Comparison of ENCODE assay signal across 24 cellular contexts in genomic region chr11:128269466-128269865, GRCh38.
"Had no signal": no experiment of that assay in that cellular context is flagged by ENCODE, and none has a peak within 500 bp of the region (broad histone marks: within the 10 kb centered on the region; RNA-seq: fewer than 3 reads in every experiment).

No MANE protein-coding gene starts in this region.

- ATAC-seq: activated T-cell treated with anti-CD3 and anti-CD28 coated beads, Interleukin-2, amount 50 U/mL, for 72 hours; effector memory CD8-positive, alpha-beta T cell; foreskin keratinocyte; left lobe of liver had no signal

- H3K4me3 Mint-ChIP-seq: activated naive CD4-positive, alpha-beta T cell treated with anti-CD3 and anti-CD28 coated beads, Interleukin-2, amount 50 U/mL, for 24 hours; activated T-cell treated with anti-CD3 and anti-CD28 coated beads, Interleukin-2, amount 50 U/mL, for 72 hours; effector memory CD8-positive, alpha-beta T cell; nephron progenitor cell had no signal

- H3K27ac ChIP-seq: foreskin keratinocyte, sigmoid colon, spleen, tibial artery, WERI-Rb-1 had no signal

- H3K9me3 Mint-ChIP-seq: activated naive CD4-positive, alpha-beta T cell treated with anti-CD3 and anti-CD28 coated beads, Interleukin-2, amount 50 U/mL, for 24 hours; effector memory CD8-positive, alpha-beta T cell; nephron progenitor cell had no signal

- FAIRE-seq: keratinocyte had no signal

- H3K27me3 ChIP-seq: foreskin keratinocyte, sigmoid colon, spleen, tibial artery had no signal

- H3K4me1 Mint-ChIP-seq: nephron progenitor cell had no signal

- H3K27ac Mint-ChIP-seq: activated naive CD4-positive, alpha-beta T cell treated with anti-CD3 and anti-CD28 coated beads, Interleukin-2, amount 50 U/mL, for 24 hours; activated T-cell treated with anti-CD3 and anti-CD28 coated beads, Interleukin-2, amount 50 U/mL, for 72 hours; nephron progenitor cell had no signal

- H3K4me3 ChIP-seq: lung, sigmoid colon, spleen, tibial artery had no signal

- H3K27me3 Mint-ChIP-seq: activated naive CD4-positive, alpha-beta T cell treated with anti-CD3 and anti-CD28 coated beads, Interleukin-2, amount 50 U/mL, for 24 hours; effector memory CD8-positive, alpha-beta T cell had no signal

- DNase-seq: activated CD4-positive, alpha-beta T cell treated with anti-CD3 and anti-CD28 coated beads for 1 hour; activated CD4-positive, alpha-beta T cell treated with anti-CD3 and anti-CD28 coated beads, Interleukin-2, amount 50 U/mL, for 4 hours; activated effector memory CD4-positive, alpha-beta T cell treated with anti-CD3 and anti-CD28 coated beads, Interleukin-2, amount 50 U/mL, for 16 hours; activated T-cell treated with anti-CD3 and anti-CD28 coated beads, Interleukin-2, amount 50 U/mL, for 72 hours; dermis blood vessel endothelial cell; effector memory CD8-positive, alpha-beta T cell; foreskin keratinocyte; hypothalamus; midbrain; nephron progenitor cell; nucleus accumbens; posterior cingulate gyrus; sigmoid colon; spleen; stimulated activated CD4-positive, alpha-beta T cell treated with anti-CD3 and anti-CD28 coated beads, Interleukin-4, amount 100 ng/mL, for 4 hours; stimulated activated naive CD4-positive, alpha-beta T cell treated with Interleukin-2 at 50 U/mL for 16 hours; substantia nigra; T-helper 1 cell; tibial artery; WERI-Rb-1 had no signal

- H3K4me1 ChIP-seq: tibial artery had no signal
